ENCODE assay signal across 9 cellular contexts in the genomic region with DNA sequence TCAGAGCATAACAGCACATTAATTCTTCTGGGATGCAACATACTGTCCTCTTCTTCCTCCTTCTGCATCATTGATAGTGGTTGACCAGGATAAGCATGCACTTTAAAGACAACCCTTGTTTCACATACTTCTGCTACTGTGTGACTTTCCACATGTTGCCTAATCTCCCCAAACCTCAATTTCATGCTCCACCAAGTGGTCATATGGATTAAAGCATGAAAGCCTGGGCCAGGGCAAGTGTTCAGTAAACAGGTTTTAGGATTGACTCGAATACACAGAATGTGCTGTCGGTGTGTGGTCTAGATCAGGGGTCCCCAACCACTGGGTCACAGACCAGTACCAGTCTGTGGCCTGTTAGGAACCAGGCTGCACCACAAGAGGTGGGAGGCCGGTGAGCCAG. TPM values are rescaled to one million over a fixed set of nuclear protein-coding genes. Genes with fewer than 3 reads are reported as not detected.
DNase-seq lines count a peak whose midpoint lies in the region; ATAC-seq, FAIRE-seq and TF ChIP-seq lines count a peak whose summit lies in the region.
"Had no signal": no experiment of that assay in that cellular context is flagged by ENCODE, and none has a peak within 500 bp of the region (broad histone marks: within the 10 kb centered on the region; RNA-seq: fewer than 3 reads in every experiment).

No MANE protein-coding gene starts in this region.

- no TSS peak for BruUV-seq in Calu3 (replicated peaks; lab: Mats Ljungman, UMichigan)

- TF ChIP-seq CTCF in Calu3 (IDR thresholded peaks at IDR 0.05; ENCODE audit: unreplicated experiment): peak; percentile 56

- H3K4me3 ChIP-seq in Jurkat, Clone E6-1 (ENCODE audit: low read length): no peak overlapping the region
- H3K4me3 ChIP-seq: tibial nerve had no signal

- DNase-seq in Calu3: peak; percentile 51
- peak; percentile 36 for DNase-seq in Jurkat, Clone E6-1 (ENCODE audit: low read depth, low spot score)
- DNase-seq in SW480 (ENCODE audit: low spot score): peak; percentile 32
- DNase-seq in left cardiac atrium: no peak
- DNase-seq in urothelium cell line (ENCODE audit: low spot score): peak; percentile 38
- no peak for DNase-seq in stimulated activated naive CD4-positive, alpha-beta T cell treated with Interleukin-2 at 50 U/mL for 16 hours (lab: John Stamatoyannopoulos, UW)
- DNase-seq in NCI-H128 (lab: John Stamatoyannopoulos, UW; ENCODE audit: unreplicated experiment): no peak

- H3K27ac Mint-ChIP-seq in Calu3 (ENCODE audit: unreplicated experiment): no peak overlapping the region

- H3K4me1 Mint-ChIP-seq in Calu3 (ENCODE audit: low read depth, unreplicated experiment): peaks cover 13% of the 10 kb centered on the region

- peak; percentile 70 to 79 for ATAC-seq in left cardiac atrium
- no peak for ATAC-seq in GM18868 (IDR thresholded peaks at IDR 0.05; ENCODE audit: unreplicated experiment)

- H3K4me3 Mint-ChIP-seq in Calu3 (ENCODE audit: low read depth, unreplicated experiment): no peak overlapping the region

- no peaks in the 10 kb centered on the region for H3K9me3 Mint-ChIP-seq in Calu3 (ENCODE audit: low read depth, unreplicated experiment)

- H3K27me3 Mint-ChIP-seq in Calu3 (ENCODE audit: unreplicated experiment): peaks cover 98% of the 10 kb centered on the region

- intact Hi-C loops in Calu3 (cut with micrococcal nuclease; ENCODE audit: unreplicated experiment): loop anchor here (1.0 kb wide), 1 partner anchor 336 kb away; no protein-coding TSS in a partner anchor
- intact Hi-C loops in left cardiac atrium (cut with DNase I): loop anchor here in 1 of 2 donors (1.0 kb wide), 1 partner anchor 336 kb away; no protein-coding TSS in a partner anchor

- no peaks in the 10 kb centered on the region for H3K36me3 Mint-ChIP-seq in Calu3 (ENCODE audit: insufficient read depth, unreplicated experiment)

- no peak for FAIRE-seq in urothelium cell line (lab: Jason Lieb, UNC)

- CTCF ChIA-PET in Calu3 (lab: Charles Lee): interaction anchor here (1.6 kb wide), 1 partner anchor 336 kb away, joined by 15 read pairs; no protein-coding TSS in a partner anchor

RNA-seq across cellular contexts. Expression of gene BFSP2, which starts 22.5 kb away (rescaled TPM):
- total RNA-seq in Calu3 (2022) (not detected in 2 replicates), left cardiac atrium (not detected)
- polyA plus RNA-seq in Jurkat, Clone E6-1 (2012; ENCODE audit: insufficient read depth, insufficient read length): not detected

Comparison
In these comparisons a context has a peak if more than half of its experiments do, and no peak if none do; other contexts are left out.
1. DNase-seq: peak in Calu3 (single experiment), Jurkat, Clone E6-1 (single experiment), SW480 (single experiment) and urothelium cell line (single experiment); none in left cardiac atrium (single experiment), stimulated activated naive CD4-positive, alpha-beta T cell treated with Interleukin-2 at 50 U/mL for 16 hours (single experiment) and NCI-H128 (single experiment).